10 cellular contexts compared by ENCODE assay signal in the genomic region with DNA sequence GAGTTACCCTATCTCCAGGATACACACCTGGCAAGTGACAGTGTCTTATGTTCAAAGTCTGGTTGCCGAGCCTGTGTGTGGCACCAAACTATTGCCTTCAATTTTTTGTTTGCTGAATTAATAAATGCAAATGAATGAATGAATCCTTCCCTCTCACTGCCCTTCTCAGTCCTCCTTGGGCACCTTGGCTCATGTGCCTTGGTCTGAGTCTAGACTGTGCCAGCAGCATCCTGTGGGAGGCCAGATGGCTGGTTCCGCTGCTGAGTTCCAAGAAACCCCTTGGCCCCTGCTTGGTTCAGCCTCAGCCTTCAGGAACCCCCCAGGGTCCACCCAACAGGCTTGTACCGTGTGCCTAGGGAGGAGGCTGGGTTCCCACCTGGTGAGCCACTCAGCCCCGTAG. TPM values are rescaled to one million over a fixed set of nuclear protein-coding genes. Genes with fewer than 3 reads are reported as not detected.
A peak's percentile ranks its signal among the peaks of the same experiment; 100 is the strongest.
DNase-seq lines count a peak whose midpoint lies in the region; ATAC-seq and TF ChIP-seq lines count a peak whose summit lies in the region.
"Had no signal": no experiment of that assay in that cellular context is flagged by ENCODE, and none has a peak within 500 bp of the region (broad histone marks: within the 10 kb centered on the region; RNA-seq: fewer than 3 reads in every experiment).

No MANE protein-coding gene starts in this region.

- H3K9me3 Mint-ChIP-seq in CD4-positive, CD25-positive, alpha-beta regulatory T cell = no peaks in the 10 kb centered on the region

- no peak overlapping the region for H3K14ac ChIP-seq in trophoblast cell (ENCODE audit: low read length)

- H3K9ac ChIP-seq in parathyroid adenoma (no peak overlapping the region), trophoblast cell (ENCODE audit: low read length) (no peak overlapping the region)

- no peak overlapping the region for H3K18ac ChIP-seq in trophoblast cell (ENCODE audit: low read length)

- no peaks in the 10 kb centered on the region for H3K9me3 ChIP-seq in CD4-positive, CD25-positive, alpha-beta regulatory T cell (ENCODE audit: control insufficient read depth in 2 of 2, low read length in 2 of 2)
- H3K9me3 ChIP-seq in parathyroid adenoma (ENCODE audit: control insufficient read depth, low read length) (no peaks in the 10 kb centered on the region), trophoblast cell (ENCODE audit: insufficient read depth, low read depth, low read length) (no peaks in the 10 kb centered on the region)
- H3K9me3 ChIP-seq: left lung had no signal

- H3K79me2 ChIP-seq in parathyroid adenoma (no peaks in the 10 kb centered on the region), trophoblast cell (ENCODE audit: control insufficient read depth, insufficient read depth, low read length, poor library complexity) (peaks cover 4% of the 10 kb centered on the region)

- no peaks in the 10 kb centered on the region for H3K27me3 Mint-ChIP-seq in CD4-positive, CD25-positive, alpha-beta regulatory T cell

- no peak overlapping the region for H2BK120ac ChIP-seq in trophoblast cell (ENCODE audit: insufficient read depth, low read length, poor library complexity)

- H3K27me3 ChIP-seq in CD4-positive, CD25-positive, alpha-beta regulatory T cell (ENCODE audit: control insufficient read depth, insufficient read depth, low read length) = no peaks in the 10 kb centered on the region
- H3K27me3 ChIP-seq in parathyroid adenoma (ENCODE audit: control insufficient read depth, insufficient read depth, low read length) = no peaks in the 10 kb centered on the region
- no peaks in the 10 kb centered on the region for H3K27me3 ChIP-seq in trophoblast cell (ENCODE audit: insufficient read depth, low read length)
- H3K27me3 ChIP-seq: left lung had no signal

- H3K4me3 ChIP-seq in CD4-positive, CD25-positive, alpha-beta regulatory T cell (ENCODE audit: low read depth, low read length) = peak overlapping the region; percentile 32
- H3K4me3 ChIP-seq in NB4 (ENCODE audit: low read depth, low read length) = peak overlapping the region; percentile 11
- H3K4me3 ChIP-seq in parathyroid adenoma (ENCODE audit: low read depth, low read length) = no peak overlapping the region
- no peak overlapping the region for H3K4me3 ChIP-seq in trophoblast cell (ENCODE audit: low read depth, low read length)

- H3K4me1 Mint-ChIP-seq in CD4-positive, CD25-positive, alpha-beta regulatory T cell = peaks cover 5 to 57% (median 12%) of the 10 kb centered on the region in 4 donors

- H2AFZ ChIP-seq in parathyroid adenoma (no peak overlapping the region), trophoblast cell (ENCODE audit: insufficient read depth, low read length, poor library complexity) (no peak overlapping the region)

- H3K4me1 ChIP-seq in CD4-positive, CD25-positive, alpha-beta regulatory T cell (ENCODE audit: control insufficient read depth, insufficient read depth, low read length, poor library complexity, severe bottlenecking) = peaks cover 33% of the 10 kb centered on the region
- peaks cover 15% of the 10 kb centered on the region for H3K4me1 ChIP-seq in parathyroid adenoma
- H3K4me1 ChIP-seq in trophoblast cell (ENCODE audit: control insufficient read depth in 1 of 2, insufficient read depth in 2 of 2, low read length in 2 of 2) = peaks cover 11 to 13% of the 10 kb centered on the region in 2 experiments

- H4K8ac ChIP-seq in trophoblast cell (ENCODE audit: low read depth, low read length) = no peak overlapping the region

- H4K12ac ChIP-seq in trophoblast cell (ENCODE audit: low read depth, low read length) = no peak overlapping the region

- H3K23ac ChIP-seq in trophoblast cell (ENCODE audit: low read length) = no peak overlapping the region

- H3K4me3 Mint-ChIP-seq in CD4-positive, CD25-positive, alpha-beta regulatory T cell = peak overlapping the region; percentile 51 to 99 (median 96)

- H4K91ac ChIP-seq in trophoblast cell (ENCODE audit: low read depth, low read length) = no peak overlapping the region

- TF ChIP-seq POLR2A in NB4 (IDR thresholded peaks at IDR 0.05; ENCODE audit: extremely low read depth, insufficient read length) = no peak

- no peaks in the 10 kb centered on the region for H3K36me3 Mint-ChIP-seq in CD4-positive, CD25-positive, alpha-beta regulatory T cell

- H3K36me3 ChIP-seq in CD4-positive, CD25-positive, alpha-beta regulatory T cell (ENCODE audit: control insufficient read depth, insufficient read depth, low read length) = no peaks in the 10 kb centered on the region
- H3K36me3 ChIP-seq in parathyroid adenoma (ENCODE audit: control insufficient read depth, insufficient read depth, low read length) = no peaks in the 10 kb centered on the region
- no peaks in the 10 kb centered on the region for H3K36me3 ChIP-seq in trophoblast cell (ENCODE audit: control insufficient read depth in 1 of 2, insufficient read depth in 2 of 2, low read length in 2 of 2)
- H3K36me3 ChIP-seq: left lung had no signal

- no peak for TF ChIP-seq CTCF in NB4 (IDR thresholded peaks at IDR 0.05; ENCODE audit: low read depth, low read length)
- TF ChIP-seq CTCF in parathyroid adenoma (IDR thresholded peaks at IDR 0.05) = no peak
- TF ChIP-seq CTCF in GM10248 (IDR thresholded peaks at IDR 0.05; ENCODE audit: control extremely low read depth, extremely low read depth, low read depth, missing control alignments) = no peak

- H2BK12ac ChIP-seq in trophoblast cell (ENCODE audit: low read length) = no peak overlapping the region

- no peak for DNase-seq in CD4-positive, CD25-positive, alpha-beta regulatory T cell
- DNase-seq in NB4 (ENCODE audit: low read depth) = no peak
- no peak for DNase-seq in OCI-M2 (lab: John Stamatoyannopoulos, UW; ENCODE audit: unreplicated experiment)
- no peak for DNase-seq in trophoblast cell
- DNase-seq in GM10248 (ENCODE audit: extremely low spot score) = no peak
- no peak for DNase-seq in amniotic stem cell (lab: John Stamatoyannopoulos, UW)
- DNase-seq: DMS 273 treated with DMSO at 0.1 percent for 48 hours, left lung had no signal

- H2BK5ac ChIP-seq in trophoblast cell (ENCODE audit: low read depth, low read length, poor library complexity) = no peak overlapping the region

- WGBS in trophoblast cell (ENCODE audit: extremely low coverage, insufficient coverage, insufficient read length) = no CpG with 5 or more reads among the region's 4 CpGs

- H3K27ac Mint-ChIP-seq in CD4-positive, CD25-positive, alpha-beta regulatory T cell = peak overlapping the region in 1 of 3 donors; percentile 100

- no peak overlapping the region for H2AK5ac ChIP-seq in trophoblast cell (ENCODE audit: low read length)

- CTCF ChIA-PET in GM10248 (lab: Yijun Ruan, JAX) = interaction anchor here (1.5 kb wide), 1 partner anchor 102 kb away, joined by 5 read pairs; no protein-coding TSS in a partner anchor

- peak overlapping the region; percentile 61 for H3K4me2 ChIP-seq in parathyroid adenoma (ENCODE audit: low read length)
- no peak overlapping the region for H3K4me2 ChIP-seq in trophoblast cell (ENCODE audit: low read length)

- peaks cover 13% of the 10 kb centered on the region for H3K79me1 ChIP-seq in trophoblast cell (ENCODE audit: low read length)

- POLR2A ChIA-PET in GM10248 (lab: Yijun Ruan, JAX) = no interaction called here

- H3K4ac ChIP-seq in trophoblast cell (ENCODE audit: low read depth, low read length) = no peak overlapping the region

- ATAC-seq in CD4-positive, CD25-positive, alpha-beta regulatory T cell (ENCODE audit: low read depth in 2 of 2) = no peak
- ATAC-seq: left lung had no signal

- H3K27ac ChIP-seq in CD4-positive, CD25-positive, alpha-beta regulatory T cell (ENCODE audit: insufficient read depth, low read length, poor library complexity, severe bottlenecking) = no peak overlapping the region
- H3K27ac ChIP-seq in cingulate gyrus (ENCODE audit: low read depth, low read length) = peak overlapping the region; percentile 79
- peak overlapping the region; percentile 97 for H3K27ac ChIP-seq in parathyroid adenoma
- H3K27ac ChIP-seq in trophoblast cell (ENCODE audit: low read depth, low read length) = no peak overlapping the region

RNA-seq across cellular contexts. Expression of a gene that starts 31.0 kb away (rescaled TPM):
- total RNA-seq in CD4-positive, CD25-positive, alpha-beta regulatory T cell = 32.0 TPM
- polyA plus RNA-seq in CD4-positive, CD25-positive, alpha-beta regulatory T cell = 10 to 100 TPM; 16.3 to 18.0 (median 17.6) TPM
- polyA plus RNA-seq in trophoblast cell (2013) = 30.8 and 31.2 TPM in 2 replicates

RNA-seq across cellular contexts. Expression of a gene that starts 33.8 kb away (rescaled TPM):
- total RNA-seq in CD4-positive, CD25-positive, alpha-beta regulatory T cell = 9.4 TPM
- polyA plus RNA-seq in CD4-positive, CD25-positive, alpha-beta regulatory T cell = 1 to 10 TPM; 4.6 to 5.6 (median 5.1) TPM
- 4.0 and 4.4 TPM in 2 replicates for polyA plus RNA-seq in trophoblast cell (2013)

RNA-seq across cellular contexts. Expression of a gene that starts 52.9 kb away (rescaled TPM):
- total RNA-seq in CD4-positive, CD25-positive, alpha-beta regulatory T cell = 40.7 TPM
- polyA plus RNA-seq in CD4-positive, CD25-positive, alpha-beta regulatory T cell = 10 to 100 TPM; 22.6 to 33.5 (median 25.7) TPM
- polyA plus RNA-seq in trophoblast cell (2013) = 46.3 and 48.1 TPM in 2 replicates

RNA-seq across cellular contexts. Expression of a gene that starts 53.4 kb away (rescaled TPM):
- 87.5 TPM for total RNA-seq in CD4-positive, CD25-positive, alpha-beta regulatory T cell
- 10 to 100 TPM; 64.3 to 76.4 (median 67.0) TPM for polyA plus RNA-seq in CD4-positive, CD25-positive, alpha-beta regulatory T cell
- polyA plus RNA-seq in trophoblast cell (2013) = 63.0 and 64.1 TPM in 2 replicates

Comparison
In these comparisons a context has a peak if more than half of its experiments do, and no peak if none do; other contexts are left out.
1. H3K27ac ChIP-seq: peak in cingulate gyrus (single experiment) and parathyroid adenoma (single experiment); none in CD4-positive, CD25-positive, alpha-beta regulatory T cell (single experiment) and trophoblast cell (single experiment).
2. H3K4me3 ChIP-seq: peak in CD4-positive, CD25-positive, alpha-beta regulatory T cell (single experiment) and NB4 (single experiment); none in parathyroid adenoma (single experiment) and trophoblast cell (single experiment).